18 cellular contexts compared by ENCODE assay signal in genomic region chr17:39139561-39139960, GRCh38. TPM values are rescaled to one million over a fixed set of nuclear protein-coding genes. Genes with fewer than 3 reads are reported as not detected.
DNase-seq lines count a peak whose midpoint lies in the region; ATAC-seq, FAIRE-seq and TF ChIP-seq lines count a peak whose summit lies in the region.
"Had no signal": no experiment of that assay in that cellular context is flagged by ENCODE, and none has a peak within 500 bp of the region (broad histone marks: within the 10 kb centered on the region; RNA-seq: fewer than 3 reads in every experiment).

No MANE protein-coding gene starts in this region.

- no peak for ATAC-seq in SK-N-SH treated with all-trans-retinoic acid at 6 μM for 48 hours
- peak; percentile 21 for ATAC-seq in stimulated activated memory B cell treated with anti-CD40 and anti-IgM and Interleukin-4, amounts not matched to agents 10 μg/mL and 1 μg/mL and 100 μg/mL, for 72 hours
- ATAC-seq in GM19035 (IDR thresholded peaks at IDR 0.05; ENCODE audit: unreplicated experiment), result no peak
- ATAC-seq in GM19452 (IDR thresholded peaks at IDR 0.05; ENCODE audit: unreplicated experiment), result no peak

- peaks cover 0 to 22% of the 10 kb centered on the region in 2 experiments; a peak in 1 of 4 replicates for H3K4me1 ChIP-seq in SK-N-SH (ENCODE audit: control insufficient read depth in 1 of 2, insufficient read depth in 2 of 2, low read depth in 1 of 2, low read length in 1 of 2)
- H3K4me1 ChIP-seq in keratinocyte (ENCODE audit: control insufficient read depth, extremely low read depth, insufficient read depth, low read length), result peaks cover 27% of the 10 kb centered on the region

- no peaks in the 10 kb centered on the region for H3K36me3 ChIP-seq in SK-N-SH (replicated peaks in 1 of 2; ENCODE audit: control insufficient read depth in 1 of 2, insufficient read depth in 2 of 2, low read length in 1 of 2)
- H3K36me3 ChIP-seq in keratinocyte (ENCODE audit: control insufficient read depth in 2 of 2, extremely low read depth in 1 of 2, insufficient read depth in 2 of 2, low read length in 2 of 2), result no peaks in the 10 kb centered on the region
- H3K36me3 ChIP-seq: BLaER1 treated with 17β-estradiol and CSF1 and Interleukin-3, amounts not matched to agents 10 nM and 100 nM had no signal

- WGBS in SK-N-SH (ENCODE audit: low lambda C conversion rate), result 91% methylated on average over 8 of the region's 9 CpGs

- no peaks in the 10 kb centered on the region for H3K9me1 ChIP-seq in keratinocyte (ENCODE audit: control insufficient read depth, extremely low read depth, insufficient read depth, low read length)

- H4K20me1 ChIP-seq in SK-N-SH (ENCODE audit: insufficient read depth) (no peaks in the 10 kb centered on the region), keratinocyte (ENCODE audit: control insufficient read depth, extremely low read depth, insufficient read depth, low read length) (no peaks in the 10 kb centered on the region)
- H4K20me1 ChIP-seq: BLaER1 treated with 17β-estradiol and CSF1 and Interleukin-3, amounts not matched to agents 10 nM and 100 nM had no signal

- no peak overlapping the region for H3K9ac ChIP-seq in SK-N-SH
- peak overlapping the region; percentile 65 for H3K9ac ChIP-seq in keratinocyte (ENCODE audit: control insufficient read depth, extremely low read depth, insufficient read depth, low read length)

- H3K27ac Mint-ChIP-seq in stimulated activated memory B cell treated with anti-CD40 and anti-IgM and Interleukin-4, amounts not matched to agents 10 μg/mL and 1 μg/mL and 100 μg/mL, for 72 hours, result no peak overlapping the region

- H3K4me3 Mint-ChIP-seq in stimulated activated memory B cell treated with anti-CD40 and anti-IgM and Interleukin-4, amounts not matched to agents 10 μg/mL and 1 μg/mL and 100 μg/mL, for 72 hours, result no peak overlapping the region

- H3F3A ChIP-seq in SK-N-SH (replicated peaks; ENCODE audit: insufficient read depth), result no peaks in the 10 kb centered on the region

- H3K27me3 ChIP-seq in SK-N-SH (ENCODE audit: insufficient read depth), result no peaks in the 10 kb centered on the region
- no peaks in the 10 kb centered on the region for H3K27me3 ChIP-seq in keratinocyte (ENCODE audit: control insufficient read depth, extremely low read depth, insufficient read depth, low read length)
- H3K27me3 ChIP-seq: BLaER1 treated with 17β-estradiol and CSF1 and Interleukin-3, amounts not matched to agents 10 nM and 100 nM had no signal

- peak overlapping the region; percentile 28; the same call in 1 of the 2 replicates for H3K4me2 ChIP-seq in SK-N-SH
- peak overlapping the region; percentile 68 for H3K4me2 ChIP-seq in keratinocyte (ENCODE audit: control insufficient read depth, extremely low read depth, insufficient read depth, low read depth, low read length)

- no peaks in the 10 kb centered on the region for H3K9me3 Mint-ChIP-seq in stimulated activated memory B cell treated with anti-CD40 and anti-IgM and Interleukin-4, amounts not matched to agents 10 μg/mL and 1 μg/mL and 100 μg/mL, for 72 hours

- H3K27me3 Mint-ChIP-seq in stimulated activated memory B cell treated with anti-CD40 and anti-IgM and Interleukin-4, amounts not matched to agents 10 μg/mL and 1 μg/mL and 100 μg/mL, for 72 hours, result peaks cover 2% of the 10 kb centered on the region

- no peaks in the 10 kb centered on the region for H3K36me3 Mint-ChIP-seq in stimulated activated memory B cell treated with anti-CD40 and anti-IgM and Interleukin-4, amounts not matched to agents 10 μg/mL and 1 μg/mL and 100 μg/mL, for 72 hours

- FAIRE-seq in keratinocyte (lab: Jason Lieb, UNC), result no peak

- CTCF ChIA-PET in SK-N-SH (lab: Yijun Ruan, JAX), result no interaction called here
- CTCF ChIA-PET in RWPE1 (lab: Yijun Ruan, JAX), result interaction anchor here (0.6 to 1.7 kb wide), 2 partner anchors 112 to 157 kb away, joined by 3 to 4 read pairs; no protein-coding TSS in a partner anchor

- peaks cover 15% of the 10 kb centered on the region for H3K4me1 Mint-ChIP-seq in stimulated activated memory B cell treated with anti-CD40 and anti-IgM and Interleukin-4, amounts not matched to agents 10 μg/mL and 1 μg/mL and 100 μg/mL, for 72 hours

- TF ChIP-seq CTCF in SK-N-SH (IDR thresholded peaks at IDR 0.05) (no peak), RWPE1 (conservative IDR thresholded peaks at IDR 0.05; ENCODE audit: low read depth) (no peak), keratinocyte (optimal IDR thresholded peaks at IDR 0.05 in 1 of 3, IDR thresholded peaks at IDR 0.05 in 1 of 3, conservative IDR thresholded peaks at IDR 0.05 in 1 of 3; ENCODE audit: extremely low read depth in 1 of 3, insufficient read depth in 2 of 3, low read length in 3 of 3) (no peak)

- H3K4me3 ChIP-seq in SK-N-SH (ENCODE audit: low read depth in 2 of 2, low read length in 1 of 2) (no peak overlapping the region), keratinocyte (ENCODE audit: control insufficient read depth in 2 of 3, extremely low read depth in 1 of 3, insufficient read depth in 2 of 3, low read depth in 1 of 3, low read length in 3 of 3) (no peak overlapping the region)
- H3K4me3 ChIP-seq: BLaER1 treated with 17β-estradiol and CSF1 and Interleukin-3, amounts not matched to agents 10 nM and 100 nM had no signal

- TF ChIP-seq RAD21 in SK-N-SH (IDR thresholded peaks at IDR 0.05; ENCODE audit: low read length), result no peak

- no peak for TF ChIP-seq EP300 in SK-N-SH (IDR thresholded peaks at IDR 0.05; ENCODE audit: borderline replicate concordance in 1 of 2, low read depth in 1 of 2, low read length in 1 of 2)

- POLR2A ChIA-PET in SK-N-SH (lab: Yijun Ruan, JAX), result no interaction called here
- POLR2A ChIA-PET in RWPE1 (lab: Yijun Ruan, JAX; ENCODE audit: low non-redundant PET), result no interaction called here

- H2AFZ ChIP-seq in SK-N-SH (ENCODE audit: low read depth), result no peak overlapping the region
- H2AFZ ChIP-seq in keratinocyte (ENCODE audit: control insufficient read depth, low read length), result no peak overlapping the region

- no peaks in the 10 kb centered on the region for H3K79me2 ChIP-seq in SK-N-SH (ENCODE audit: insufficient read depth)
- no peaks in the 10 kb centered on the region for H3K79me2 ChIP-seq in keratinocyte (ENCODE audit: control insufficient read depth, insufficient read depth, low read length)

- no peak overlapping the region for H3K27ac ChIP-seq in SK-N-SH (ENCODE audit: low read depth in 2 of 2, low read length in 1 of 2)
- peak overlapping the region; percentile 73 for H3K27ac ChIP-seq in RWPE1
- H3K27ac ChIP-seq in keratinocyte (ENCODE audit: control insufficient read depth, insufficient read depth, low read length), result peak overlapping the region; percentile 52
- H3K27ac ChIP-seq: 22Rv1; BLaER1 treated with 17β-estradiol and CSF1 and Interleukin-3, amounts not matched to agents 10 nM and 100 nM; HL-60 had no signal

- no peak for DNase-seq in SK-N-SH
- no peak for DNase-seq in RWPE1 (ENCODE audit: low spot score)
- DNase-seq in keratinocyte (ENCODE audit: low read depth, low spot score), result no peak
- DNase-seq in pons (ENCODE audit: low spot score), result no peak
- DNase-seq: DMS153, KG1, MM.1S, NCI-H1105, NCI-H1694 treated with DMSO at 0.1 percent for 48 hours, NCI-H446, SHP77 had no signal

- no peaks in the 10 kb centered on the region for H3K9me2 ChIP-seq in SK-N-SH

- dilution Hi-C loops in keratinocyte (cut with MboI; ENCODE audit: extremely low pct_ligation_motif_present, low sequenced_read_pairs), result no loop called here

- H3K9me3 ChIP-seq in SK-N-SH (no peaks in the 10 kb centered on the region), keratinocyte (ENCODE audit: control insufficient read depth, low read depth, low read length) (no peaks in the 10 kb centered on the region)

TF ChIP-seq in SK-N-SH treated with all-trans-retinoic acid at 6 μM for 48 hours, 23 proteins besides CTCF, POLR2A, EP300 and RAD21 (continues in another document):
- TF ChIP-seq ZNF565 (CRISPR knock-in tag; conservative IDR thresholded peaks at IDR 0.05; ENCODE audit: low read depth), result no peak
- no peak for TF ChIP-seq TOX (CRISPR knock-in tag; IDR thresholded peaks at IDR 0.05; ENCODE audit: borderline replicate concordance)
- no peak for TF ChIP-seq ZNF8 (CRISPR knock-in tag; IDR thresholded peaks at IDR 0.05)
- no peak for TF ChIP-seq TCF4 (CRISPR knock-in tag; IDR thresholded peaks at IDR 0.05; ENCODE audit: borderline replicate concordance)

RNA-seq across cellular contexts. Expression of gene PLXDC1, which starts 11.9 kb away (rescaled TPM):
- 1.5 and 2.4 TPM in 2 replicates for polyA plus RNA-seq in SK-N-SH (2012; rRNA removed)
- polyA plus RNA-seq in SK-N-SH (2012; cell fraction: cytosol; rRNA removed), result 0.46 and 0.90 TPM in 2 replicates
- 5.0 and 9.6 TPM in 2 replicates for polyA plus RNA-seq in SK-N-SH (2012; cell fraction: nucleus; rRNA removed)
- 0.06 to 0.35 TPM (median 0.33 TPM) in 3 replicates for polyA plus RNA-seq in keratinocyte
- polyA plus RNA-seq in keratinocyte (2011; ENCODE audit: low read depth), result not detected
- polyA plus RNA-seq in keratinocyte (2011; cell fraction: cytosol; rRNA removed), result 0.08 TPM in 1 of 2 replicates, not detected in the other
- 0.65 and 0.93 TPM in 2 replicates for polyA plus RNA-seq in keratinocyte (2011; cell fraction: nucleus; rRNA removed)
- polyA plus RNA-seq in keratinocyte (2012; ENCODE audit: low replicate concordance), result not detected in 2 replicates
- polyA minus RNA-seq in keratinocyte, result 0.73 TPM in 1 of 3 replicates, not detected in the others
- polyA minus RNA-seq in keratinocyte (2011; cell fraction: cytosol; rRNA and poly(A)+ RNA removed), result not detected
- polyA minus RNA-seq in keratinocyte (2011; cell fraction: nucleus; rRNA and poly(A)+ RNA removed), result 0.74 and 1.9 TPM in 2 replicates

RNA-seq across cellular contexts. Expression of gene ARL5C, which starts 26.4 kb away (rescaled TPM):
- polyA plus RNA-seq in SK-N-SH (2012; rRNA removed) (not detected in 2 replicates), keratinocyte (not detected in 3 replicates)
- polyA plus RNA-seq in SK-N-SH (2012; cell fraction: cytosol; rRNA removed), result not detected in 2 replicates
- polyA plus RNA-seq in SK-N-SH (2012; cell fraction: nucleus; rRNA removed), result 0.05 TPM in 1 of 2 replicates, not detected in the other
- polyA plus RNA-seq in keratinocyte (2011; ENCODE audit: low read depth), result not detected
- not detected in 2 replicates for polyA plus RNA-seq in keratinocyte (2011; cell fraction: cytosol; rRNA removed)
- not detected in 2 replicates for polyA plus RNA-seq in keratinocyte (2011; cell fraction: nucleus; rRNA removed)
- polyA plus RNA-seq in keratinocyte (2012; ENCODE audit: low replicate concordance), result not detected in 2 replicates
- not detected in 3 replicates for polyA minus RNA-seq in keratinocyte
- polyA minus RNA-seq in keratinocyte (2011; cell fraction: cytosol; rRNA and poly(A)+ RNA removed), result not detected
- polyA minus RNA-seq in keratinocyte (2011; cell fraction: nucleus; rRNA and poly(A)+ RNA removed), result not detected in 2 replicates

RNA-seq across cellular contexts. Expression of gene CACNB1, which starts 57.9 kb away (rescaled TPM):
- polyA plus RNA-seq in SK-N-SH (2012; rRNA removed) (7.2 and 7.4 TPM in 2 replicates), keratinocyte (3.7 to 7.0 TPM (median 4.0 TPM) in 3 replicates)
- 1.9 and 3.2 TPM in 2 replicates for polyA plus RNA-seq in SK-N-SH (2012; cell fraction: cytosol; rRNA removed)
- polyA plus RNA-seq in SK-N-SH (2012; cell fraction: nucleus; rRNA removed), result 41.0 and 52.4 TPM in 2 replicates
- not detected for polyA plus RNA-seq in keratinocyte (2011; ENCODE audit: low read depth)
- 3.0 and 3.3 TPM in 2 replicates for polyA plus RNA-seq in keratinocyte (2011; cell fraction: cytosol; rRNA removed)
- 18.2 and 27.9 TPM in 2 replicates for polyA plus RNA-seq in keratinocyte (2011; cell fraction: nucleus; rRNA removed)
- polyA plus RNA-seq in keratinocyte (2012; ENCODE audit: low replicate concordance), result 2.2 and 5.3 TPM in 2 replicates
- polyA minus RNA-seq in keratinocyte, result 7.5 to 16.2 TPM (median 13.2 TPM) in 3 replicates
- 2.9 TPM for polyA minus RNA-seq in keratinocyte (2011; cell fraction: cytosol; rRNA and poly(A)+ RNA removed)
- polyA minus RNA-seq in keratinocyte (2011; cell fraction: nucleus; rRNA and poly(A)+ RNA removed), result 6.5 and 10.3 TPM in 2 replicates

Comparison
In these comparisons a context has a peak if more than half of its experiments do, and no peak if none do; other contexts are left out.
1. H3K27ac ChIP-seq: peak in RWPE1 (single experiment) and keratinocyte (single experiment); none in SK-N-SH (0 of 2).